35 cellular contexts compared by ENCODE assay signal in the genomic region with DNA sequence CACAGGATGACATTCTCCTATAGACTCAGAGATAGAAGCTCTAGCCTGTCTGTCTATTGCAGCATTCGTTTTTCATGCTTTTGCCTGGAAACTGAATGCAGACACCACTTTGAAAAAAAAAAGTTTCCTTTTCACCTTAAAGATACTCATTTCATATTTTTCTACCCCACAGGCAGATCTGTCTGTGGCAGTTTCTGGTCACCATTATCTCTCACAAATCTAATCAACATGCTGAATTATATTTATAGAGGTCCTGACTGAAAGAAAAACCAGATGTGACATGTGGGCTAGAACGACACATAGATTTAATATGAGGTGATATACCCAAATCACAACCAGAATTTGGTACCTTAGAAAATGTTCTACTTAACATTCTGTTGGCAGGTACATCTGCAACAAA. TPM values are rescaled to one million over a fixed set of nuclear protein-coding genes. Genes with fewer than 3 reads are reported as not detected.
"Had no signal": no experiment of that assay in that cellular context is flagged by ENCODE, and none has a peak within 500 bp of the region (broad histone marks: within the 10 kb centered on the region; RNA-seq: fewer than 3 reads in every experiment).

No MANE protein-coding gene starts in this region.

- H3K36me3 ChIP-seq: ascending aorta, brain microvascular endothelial cell, breast epithelium, WERI-Rb-1 had no signal

- H3K27ac ChIP-seq: ascending aorta, body of pancreas, brain microvascular endothelial cell, breast epithelium, WERI-Rb-1 had no signal

- H3K27me3 ChIP-seq: ascending aorta, body of pancreas, brain microvascular endothelial cell had no signal

- H3K4me3 ChIP-seq: ascending aorta, body of pancreas, breast epithelium had no signal

- H3K4me1 ChIP-seq: ascending aorta, body of pancreas, breast epithelium had no signal

- FAIRE-seq: TTC549 had no signal

- ATAC-seq: activated CD4-positive, alpha-beta T cell treated with anti-CD3 and anti-CD28 coated beads for 36 hours; activated CD4-positive, CD25-positive, alpha-beta regulatory T cell treated with anti-CD3 and anti-CD28 coated beads, Interleukin-2, amount 50 U/mL, for 24 hours; activated CD8-positive, alpha-beta memory T cell treated with anti-CD3 and anti-CD28 coated beads, Interleukin-2, amount 10 ng/mL, durations not matched to agents 7 days and 5 days; activated CD8-positive, alpha-beta T cell treated with anti-CD3 and anti-CD28 coated beads, Interleukin-2, amount 10 ng/mL, durations not matched to agents 7 days and 5 days; activated naive CD8-positive, alpha-beta T cell treated with anti-CD3 and anti-CD28 coated beads, Interleukin-2, amount 50 U/mL, for 24 hours; body of pancreas; WTC11 had no signal

- DNase-seq: activated CD4-positive, alpha-beta memory T cell treated with anti-CD3 and anti-CD28 coated beads, Interleukin-2, amount 10 ng/mL, durations not matched to agents 7 days and 5 days; activated CD4-positive, alpha-beta T cell treated with anti-CD3 and anti-CD28 coated beads for 1 hour; activated CD4-positive, alpha-beta T cell treated with anti-CD3 and anti-CD28 coated beads for 36 hours; activated CD4-positive, alpha-beta T cell treated with anti-CD3 and anti-CD28 coated beads for 48 hours; activated CD4-positive, alpha-beta T cell treated with anti-CD3 and anti-CD28 coated beads, Interleukin-2, amount 10 ng/mL, durations not matched to agents 7 days and 5 days; activated CD4-positive, alpha-beta T cell treated with anti-CD3 and anti-CD28 coated beads, Interleukin-2, amount 50 U/mL, for 48 hours; activated CD4-positive, CD25-positive, alpha-beta regulatory T cell; activated CD8-positive, alpha-beta memory T cell treated with anti-CD3 and anti-CD28 coated beads for 24 hours; activated CD8-positive, alpha-beta memory T cell treated with anti-CD3 and anti-CD28 coated beads, Interleukin-2, amount 10 ng/mL, durations not matched to agents 7 days and 5 days; activated CD8-positive, alpha-beta memory T cell treated with anti-CD3 and anti-CD28 coated beads, Interleukin-2, amount 50 U/mL, for 48 hours; activated CD8-positive, alpha-beta T cell treated with anti-CD3 and anti-CD28 coated beads, Interleukin-2, amount 10 ng/mL, durations not matched to agents 7 days and 5 days; activated effector memory CD4-positive, alpha-beta T cell treated with Interleukin-2 at 50 U/mL for 16 hours; activated gamma-delta T cell; activated naive CD4-positive, alpha-beta T cell treated with anti-CD3 and anti-CD28 coated beads, Interleukin-2, amount 10 ng/mL, durations not matched to agents 7 days and 5 days; activated naive CD4-positive, alpha-beta T cell treated with Interleukin-2 at 50 U/mL for 16 hours; activated naive CD8-positive, alpha-beta T cell treated with anti-CD3 and anti-CD28 coated beads, Interleukin-2, amount 10 ng/mL, durations not matched to agents 7 days and 5 days; activated naive CD8-positive, alpha-beta T cell treated with anti-CD3 and anti-CD28 coated beads, Interleukin-2, amount 50 U/mL, for 24 hours; activated T-cell treated with anti-CD3 and anti-CD28 coated beads, Interleukin-2, amount 50 U/mL, for 24 hours; activated T-cell treated with anti-CD3 and anti-CD28 coated beads, Interleukin-2, amount 50 U/mL, for 48 hours; amygdala; anterior cingulate cortex; body of pancreas; brain microvascular endothelial cell; central memory CD4-positive, alpha-beta T cell; T-helper 1 cell; T-helper 2 cell; T-helper 9 cell; WERI-Rb-1 had no signal

- H3K9me3 ChIP-seq: ascending aorta, body of pancreas, breast epithelium had no signal

RNA-seq across cellular contexts. Expression of gene ADGRG4, which starts 28.2 kb away (rescaled TPM):
- total RNA-seq: activated CD4-positive, alpha-beta memory T cell treated with anti-CD3 and anti-CD28 coated beads, Interleukin-2, amount 10 ng/mL, durations not matched to agents 7 days and 5 days; activated CD4-positive, alpha-beta T cell treated with anti-CD3 and anti-CD28 coated beads for 36 hours; activated CD4-positive, alpha-beta T cell treated with anti-CD3 and anti-CD28 coated beads, Interleukin-2, amount 10 ng/mL, durations not matched to agents 7 days and 5 days; activated CD8-positive, alpha-beta memory T cell treated with anti-CD3 and anti-CD28 coated beads, Interleukin-2, amount 10 ng/mL, durations not matched to agents 7 days and 5 days; activated CD8-positive, alpha-beta T cell treated with anti-CD3 and anti-CD28 coated beads, Interleukin-2, amount 10 ng/mL, durations not matched to agents 7 days and 5 days; activated naive CD8-positive, alpha-beta T cell treated with anti-CD3 and anti-CD28 coated beads, Interleukin-2, amount 10 ng/mL, durations not matched to agents 7 days and 5 days; activated T-helper 2 cell treated with anti-CD3 and anti-CD28 coated beads, Interferon-gamma antibody, Interleukin-2, Interleukin-4, amounts not matched to agents 10 μg/mL and 5 μg/mL and 100 μg/mL, durations not matched to agents 14 hours and 24 hours and 36 hours; body of pancreas; cerebellum; WTC11 had no signal
